24 cellular contexts compared by ENCODE assay signal in the genomic region with DNA sequence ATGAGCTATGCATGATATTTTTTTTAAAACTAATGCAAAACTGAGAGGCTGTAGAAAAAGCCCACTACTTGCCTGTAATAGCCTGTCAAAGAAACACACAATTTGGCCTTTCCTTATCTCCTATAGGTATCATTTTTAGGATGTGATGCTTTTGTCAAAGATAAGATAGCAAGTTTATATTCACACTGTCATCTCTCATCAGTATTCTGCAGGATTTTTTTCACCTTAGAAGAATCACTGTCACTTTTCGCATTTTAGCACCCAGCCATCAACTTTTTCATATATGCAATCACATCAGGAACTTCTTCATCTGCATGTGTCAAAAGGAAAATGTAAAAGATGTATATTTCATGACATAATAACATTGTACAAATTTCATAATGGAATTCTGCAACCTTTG.
"Had no signal": no experiment of that assay in that cellular context is flagged by ENCODE, and none has a peak within 500 bp of the region (broad histone marks: within the 10 kb centered on the region; RNA-seq: fewer than 3 reads in every experiment).

No MANE protein-coding gene starts in this region.

- H3K4me3 ChIP-seq: stomach, suprapubic skin, testis, thoracic aorta, thyroid gland, tibial artery, tibial nerve, transverse colon, upper lobe of left lung, upper lobe of right lung, uterus, vagina had no signal

- H3K9me3 ChIP-seq: stomach, suprapubic skin, testis, thoracic aorta, thyroid gland, tibial artery, tibial nerve, transverse colon, upper lobe of left lung, upper lobe of right lung, uterus, vagina had no signal

- H3K27ac ChIP-seq: stomach, suprapubic skin, testis, thoracic aorta, thyroid gland, tibial artery, tibial nerve, transverse colon, upper lobe of left lung, upper lobe of right lung, uterus, vagina had no signal

- H3K36me3 ChIP-seq: stomach, suprapubic skin, thoracic aorta, thyroid gland, tibial artery, tibial nerve, transverse colon, upper lobe of left lung, upper lobe of right lung, uterus, vagina had no signal

- DNase-seq: stimulated activated CD4-positive, alpha-beta T cell treated with anti-CD3 and anti-CD28 coated beads, Interleukin-2, amount 100 ng/mL, for 48 hours; stimulated activated CD4-positive, alpha-beta T cell treated with anti-CD3 and anti-CD28 coated beads, Interleukin-4, amount 100 ng/mL, for 1 hour; stimulated activated CD4-positive, alpha-beta T cell treated with anti-CD3 and anti-CD28 coated beads, Interleukin-4, amount 100 ng/mL, for 24 hours; stimulated activated CD4-positive, alpha-beta T cell treated with anti-CD3 and anti-CD28 coated beads, Interleukin-4, amount 100 ng/mL, for 4 hours; stimulated activated CD8-positive, alpha-beta memory T cell treated with anti-CD3 and anti-CD28 coated beads, Interleukin-4, amount 100 ng/mL, for 48 hours; stimulated activated naive B cell treated with anti-CD40 and anti-IgM and Interleukin-4, amounts not matched to agents 10 μg/mL and 1 μg/mL and 100 μg/mL, for 72 hours; stimulated activated naive CD4-positive, alpha-beta T cell; stimulated activated naive CD4-positive, alpha-beta T cell treated with Interleukin-2 at 50 U/mL for 16 hours; stimulated activated naive CD8-positive, alpha-beta T cell treated with anti-CD3 and anti-CD28 coated beads, Interleukin-15, amount 100 ng/mL, for 72 hours; stimulated activated naive CD8-positive, alpha-beta T cell treated with anti-CD3 and anti-CD28 coated beads, Interleukin-15, Interleukin-2, amounts not matched to agents 100 U/mL and 50 U/mL, for 24 hours; stomach; substantia nigra; testis; thyroid gland; tibial artery; transverse colon; trophoblast cell; upper lobe of left lung; upper lobe of right lung; uterus had no signal

- H3K27me3 ChIP-seq: stomach, suprapubic skin, testis, thyroid gland, tibial artery, transverse colon, upper lobe of left lung, upper lobe of right lung, uterus, vagina had no signal
